In the genomic region with DNA sequence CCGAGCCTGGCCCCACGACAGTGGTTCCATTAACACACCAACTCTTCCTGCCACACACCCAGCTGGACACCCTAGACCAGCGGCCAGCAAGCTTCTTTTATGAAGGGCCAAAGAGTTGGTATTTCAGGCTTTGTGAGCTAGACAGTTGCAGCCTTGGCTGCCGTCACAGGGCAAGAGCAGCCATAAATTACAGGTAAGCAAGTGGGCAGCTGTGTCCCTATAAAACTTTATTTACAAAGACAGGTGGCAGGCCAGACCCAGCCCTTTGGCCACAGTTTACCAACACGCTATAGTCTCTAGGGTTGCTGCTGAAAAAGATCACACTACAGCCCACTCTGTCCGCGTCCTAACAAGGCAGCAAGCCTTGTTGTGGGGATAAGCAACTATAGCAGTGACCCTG, we compare ENCODE assay signal across 1 cellular context.
TF ChIP-seq lines count a peak whose summit lies in the region.

No MANE protein-coding gene starts in this region.

TF ChIP-seq in HepG2, 621 proteins besides CTCF, POLR2A, EP300 and RAD21:
- TF ChIP-seq ZSCAN30 (CRISPR knock-in tag; IDR thresholded peaks at IDR 0.05) (no peak), ZBTB40 (IDR thresholded peaks at IDR 0.05) (peak; percentile 26; the same call in 1 of the 2 replicates), ZBTB40 (CRISPR knock-in tag; IDR thresholded peaks at IDR 0.05) (peak; percentile 98)
